In genomic region chr7:107080099-107080505, GRCh38 we compare ENCODE assay signal across 17 cellular contexts.
"Had no signal": no experiment of that assay in that cellular context is flagged by ENCODE, and none has a peak within 500 bp of the region (broad histone marks: within the 10 kb centered on the region; RNA-seq: fewer than 3 reads in every experiment).

No MANE protein-coding gene starts in this region.

- H3K4me3 Mint-ChIP-seq: activated naive CD8-positive, alpha-beta T cell; natural killer cell; stimulated activated effector memory CD8-positive, alpha-beta T cell treated with anti-CD3 and anti-CD28 coated beads, Interleukin-12 subunit alpha, Interleukin-12 subunit beta, amount 100 ng/mL, for 72 hours had no signal

- H3K4me3 ChIP-seq: lower lobe of right lung, ovary, psoas muscle, right lobe of liver, smooth muscle cell, thoracic aorta had no signal

- H3K4me1 Mint-ChIP-seq: natural killer cell; stimulated activated effector memory CD8-positive, alpha-beta T cell treated with anti-CD3 and anti-CD28 coated beads, Interleukin-12 subunit alpha, Interleukin-12 subunit beta, amount 100 ng/mL, for 72 hours had no signal

- H3K4me2 ChIP-seq: smooth muscle cell had no signal

- ATAC-seq: lower lobe of right lung; psoas muscle; right lobe of liver; stimulated activated effector memory CD8-positive, alpha-beta T cell treated with anti-CD3 and anti-CD28 coated beads, Interleukin-12 subunit alpha, Interleukin-12 subunit beta, amount 100 ng/mL, for 72 hours had no signal

- H3K36me3 ChIP-seq: lower lobe of right lung, ovary, right lobe of liver, thoracic aorta, WERI-Rb-1 had no signal

- H3K27me3 ChIP-seq: ovary, right lobe of liver had no signal

- H3K27me3 Mint-ChIP-seq: activated naive CD8-positive, alpha-beta T cell had no signal

- H3K36me3 Mint-ChIP-seq: activated naive CD8-positive, alpha-beta T cell; natural killer cell; stimulated activated effector memory CD8-positive, alpha-beta T cell treated with anti-CD3 and anti-CD28 coated beads, Interleukin-12 subunit alpha, Interleukin-12 subunit beta, amount 100 ng/mL, for 72 hours had no signal

- H3K27ac ChIP-seq: lower lobe of right lung, ovary, psoas muscle, right lobe of liver, thoracic aorta, WERI-Rb-1 had no signal

- H3K9me3 ChIP-seq: lower lobe of right lung, ovary, psoas muscle, right lobe of liver, thoracic aorta had no signal

- H3K9me3 Mint-ChIP-seq: natural killer cell; stimulated activated effector memory CD8-positive, alpha-beta T cell treated with anti-CD3 and anti-CD28 coated beads, Interleukin-12 subunit alpha, Interleukin-12 subunit beta, amount 100 ng/mL, for 72 hours had no signal

- H3K4me1 ChIP-seq: lower lobe of right lung, psoas muscle, right lobe of liver had no signal

- DNase-seq: activated CD4-positive, alpha-beta T cell treated with anti-CD3 and anti-CD28 coated beads, Interleukin-2, amount 50 U/mL, for 4 hours; cortex of kidney; effector CD8-positive, alpha-beta T cell; hippocampal formation; left cardiac atrium; lower lobe of right lung; natural killer cell; ovary; psoas muscle; right lobe of liver; stimulated activated CD4-positive, alpha-beta T cell treated with anti-CD3 and anti-CD28 coated beads, Interleukin-4, amount 100 ng/mL, for 24 hours; T-helper 2 cell; WERI-Rb-1 had no signal

- H3K27ac Mint-ChIP-seq: activated naive CD8-positive, alpha-beta T cell; natural killer cell; stimulated activated effector memory CD8-positive, alpha-beta T cell treated with anti-CD3 and anti-CD28 coated beads, Interleukin-12 subunit alpha, Interleukin-12 subunit beta, amount 100 ng/mL, for 72 hours had no signal
